Comparison of ENCODE assay signal across 9 cellular contexts in genomic region chr1:112955678-112956502, GRCh38. TPM values are rescaled to one million over a fixed set of nuclear protein-coding genes. Genes with fewer than 3 reads are reported as not detected.
DNase-seq lines count a peak whose midpoint lies in the region; ATAC-seq, FAIRE-seq and TF ChIP-seq lines count a peak whose summit lies in the region.
"Had no signal": no experiment of that assay in that cellular context is flagged by ENCODE, and none has a peak within 500 bp of the region (broad histone marks: within the 10 kb centered on the region; RNA-seq: fewer than 3 reads in every experiment).

TSS of gene SLC16A1 (minus strand) at chr1:112956196. CDS start at chr1:112929308, 26,888 bp downstream.

- peak; percentile 39 for FAIRE-seq in GM19239 (lab: Jason Lieb, UNC)
- FAIRE-seq: islet of Langerhans had no signal

- H3K4me3 ChIP-seq in BJ (ENCODE audit: low read depth, low read length): peak within 1 kb of the TSS; percentile 83

- no peaks in the 10 kb centered on the region for H3K36me3 ChIP-seq in BJ (ENCODE audit: control insufficient read depth, insufficient read depth, low read length)

- TF ChIP-seq CTCF in BJ (IDR thresholded peaks at IDR 0.05; ENCODE audit: insufficient read depth, low read depth, low read length): peak; percentile 47

- POLR2A ChIA-PET in BJ (lab: Charles Lee): interaction anchor here (0.6 to 1.1 kb wide), 5 partner anchors 19 to 904 kb away, joined by 3 to 6 read pairs (median 5); no protein-coding TSS in a partner anchor

- ATAC-seq in HG03442 (IDR thresholded peaks at IDR 0.05; ENCODE audit: unreplicated experiment): peak; percentile 66

- peak; percentile 64 for DNase-seq in BJ (ENCODE audit: low read depth)
- peak; percentile 63 for DNase-seq in GM19239 (ENCODE audit: insufficient read length, low spot score)
- DNase-seq in NCI-H510A (lab: John Stamatoyannopoulos, UW): peak; percentile 86
- peak; percentile 84 for DNase-seq in activated CD4-positive, alpha-beta T cell treated with anti-CD3 and anti-CD28 coated beads for 1 hour
- peak; percentile 92 for DNase-seq in cerebellum (ENCODE audit: low spot score)
- peak; percentile 93 for DNase-seq in kidney tubule cell (ENCODE audit: low spot score)
- peak; percentile 69 to 89 for DNase-seq in stimulated activated CD4-positive, alpha-beta T cell treated with anti-CD3 and anti-CD28 coated beads, Interleukin-1b, Interleukin-23, amount 100 ng/mL, for 1 hour (ENCODE audit: low read depth in 2 of 2)

- H3K27me3 ChIP-seq in BJ (ENCODE audit: control insufficient read depth, insufficient read depth, low read length): no peaks in the 10 kb centered on the region

- CTCF ChIA-PET in BJ (lab: Yijun Ruan, JAX): interaction anchor here (0.7 to 1.2 kb wide), 9 partner anchors 19 to 211 kb away, joined by 3 to 5 read pairs (median 3); no protein-coding TSS in a partner anchor

RNA-seq across cellular contexts. Expression of gene SLC16A1, which starts in this region (rescaled TPM):
- 57.6 and 101 TPM in 2 replicates for polyA plus RNA-seq in BJ (2011; rRNA removed)
- polyA minus RNA-seq in BJ (2011; rRNA and poly(A)+ RNA removed): 71.0 and 104 TPM in 2 replicates
- total RNA-seq in cerebellum: 46.7 TPM

Comparison
In these comparisons a context has a peak if more than half of its experiments do, and no peak if none do; other contexts are left out.
1. Peak in every context shown above with its lines: DNase-seq, ATAC-seq and H3K4me3 ChIP-seq.